16 cellular contexts compared by ENCODE assay signal in genomic region chr4:92101609-92102231, GRCh38.
DNase-seq lines count a peak whose midpoint lies in the region; ATAC-seq and TF ChIP-seq lines count a peak whose summit lies in the region.
"Had no signal": no experiment of that assay in that cellular context is flagged by ENCODE, and none has a peak within 500 bp of the region (broad histone marks: within the 10 kb centered on the region; RNA-seq: fewer than 3 reads in every experiment).

No MANE protein-coding gene starts in this region.

- H3K36me3 Mint-ChIP-seq in CD14-positive monocyte, result no peaks in the 10 kb centered on the region

- peak overlapping the region; percentile 72 to 84 (median 80) for H3K27ac Mint-ChIP-seq in CD14-positive monocyte
- H3K27ac Mint-ChIP-seq: activated T-helper 1 cell treated with anti-CD3 and anti-CD28 coated beads, Interleukin-12 subunit alpha, Interleukin-12 subunit beta, Interleukin-2, Interleukin-4 antibody, amounts not matched to agents 30 ng/mL and 10 ng/mL and 1 ng/mL, durations not matched to agents 14 hours and 24 hours and 36 hours had no signal

- no peak overlapping the region for H3K4me3 Mint-ChIP-seq in CD14-positive monocyte
- H3K4me3 Mint-ChIP-seq: activated T-helper 1 cell treated with anti-CD3 and anti-CD28 coated beads, Interleukin-12 subunit alpha, Interleukin-12 subunit beta, Interleukin-2, Interleukin-4 antibody, amounts not matched to agents 30 ng/mL and 10 ng/mL and 1 ng/mL, durations not matched to agents 14 hours and 24 hours and 36 hours had no signal

- intact Hi-C loops in CD14-positive monocyte (cut with micrococcal nuclease), result no loop called here
- intact Hi-C loops in posterior vena cava (cut with DNase I), result no loop called here

- DNase-seq in CD14-positive monocyte (ENCODE audit: low spot score) (no peak), NCI-H446 (lab: John Stamatoyannopoulos, UW) (peak; percentile 19 to 61), astrocyte of the spinal cord (ENCODE audit: low read depth, low spot score) (peak; percentile 76), NCI-H187 (lab: John Stamatoyannopoulos, UW) (no peak), posterior vena cava (ENCODE audit: low spot score) (no peak), activated gamma-delta T cell (lab: John Stamatoyannopoulos, UW) (no peak)
- DNase-seq: activated CD4-positive, alpha-beta T cell treated with anti-CD3 and anti-CD28 coated beads, Interleukin-2, amount 50 U/mL, for 4 hours; adrenal gland; GF-D8; midbrain; NCI-H526 treated with DMSO at 0.1 percent for 48 hours; T-helper 9 cell had no signal

- in situ Hi-C loops in astrocyte of the spinal cord (cut with HindIII; ENCODE audit: low sequenced_read_pairs), result no loop called here

- no peaks in the 10 kb centered on the region for H3K9me3 ChIP-seq in gastroesophageal sphincter
- H3K9me3 ChIP-seq: adrenal gland, neutrophil had no signal

- no peak for TF ChIP-seq POLR2A in gastroesophageal sphincter (IDR thresholded peaks at IDR 0.05)

- H3K36me3 ChIP-seq in gastroesophageal sphincter, result no peaks in the 10 kb centered on the region
- H3K36me3 ChIP-seq: adrenal gland, neutrophil had no signal

- no peak overlapping the region for H3K27ac ChIP-seq in gastroesophageal sphincter
- H3K27ac ChIP-seq: adrenal gland, neutrophil had no signal

- no peak for TF ChIP-seq EP300 in gastroesophageal sphincter (IDR thresholded peaks at IDR 0.05)

- no peak for TF ChIP-seq CTCF in CD14-positive monocyte (IDR thresholded peaks at IDR 0.05)
- TF ChIP-seq CTCF in astrocyte of the spinal cord (IDR thresholded peaks at IDR 0.05; ENCODE audit: low read depth, low read length), result no peak
- TF ChIP-seq CTCF in gastroesophageal sphincter (IDR thresholded peaks at IDR 0.05), result no peak

- H3K27me3 Mint-ChIP-seq in CD14-positive monocyte (ENCODE audit: low read depth in 3 of 3), result no peaks in the 10 kb centered on the region

- H3K4me1 ChIP-seq in gastroesophageal sphincter, result no peaks in the 10 kb centered on the region
- H3K4me1 ChIP-seq: adrenal gland had no signal

- WGBS in gastroesophageal sphincter (ENCODE audit: low coverage in 1 of 2), 2 donors, result 27 to 37% methylated on average over 2 of the region's 2 CpGs

- no peaks in the 10 kb centered on the region for H3K27me3 ChIP-seq in gastroesophageal sphincter
- H3K27me3 ChIP-seq: adrenal gland, neutrophil had no signal

- H3K4me3 ChIP-seq in astrocyte of the spinal cord (ENCODE audit: low read depth, low read length), result no peak overlapping the region
- no peak overlapping the region for H3K4me3 ChIP-seq in gastroesophageal sphincter
- H3K4me3 ChIP-seq: adrenal gland had no signal

- ATAC-seq in gastroesophageal sphincter (peak; percentile 55), GM21737 (IDR thresholded peaks at IDR 0.05; ENCODE audit: unreplicated experiment) (no peak)

- peaks cover 0 to 7% (median 3%) of the 10 kb centered on the region in 7 donors for H3K9me3 Mint-ChIP-seq in CD14-positive monocyte
- H3K9me3 Mint-ChIP-seq: activated T-helper 1 cell treated with anti-CD3 and anti-CD28 coated beads, Interleukin-12 subunit alpha, Interleukin-12 subunit beta, Interleukin-2, Interleukin-4 antibody, amounts not matched to agents 30 ng/mL and 10 ng/mL and 1 ng/mL, durations not matched to agents 14 hours and 24 hours and 36 hours had no signal

- peaks cover 16% of the 10 kb centered on the region for H3K4me1 Mint-ChIP-seq in CD14-positive monocyte

Comparison
In these comparisons a context has a peak if more than half of its experiments do, and no peak if none do; other contexts are left out.
1. DNase-seq: peak in NCI-H446 (2 of 2) and astrocyte of the spinal cord (single experiment); none in CD14-positive monocyte (single experiment), NCI-H187 (0 of 2), posterior vena cava (single experiment) and activated gamma-delta T cell (single experiment).